Comparison of ENCODE assay signal across 22 cellular contexts in genomic region chr22:39815882-39816395, GRCh38.
DNase-seq lines count a peak whose midpoint lies in the region; ATAC-seq lines count a peak whose summit lies in the region.
"Had no signal": no experiment of that assay in that cellular context is flagged by ENCODE, and none has a peak within 500 bp of the region (broad histone marks: within the 10 kb centered on the region; RNA-seq: fewer than 3 reads in every experiment).

No MANE protein-coding gene starts in this region.

- H3K9me3 ChIP-seq in MG63, result no peaks in the 10 kb centered on the region
- H3K9me3 ChIP-seq: esophagus muscularis mucosa, SK-N-SH, suprapubic skin had no signal

- H3K27me3 ChIP-seq in MG63, result peaks cover 3% of the 10 kb centered on the region; the same call in 1 of the 2 replicates

- H3K36me3 ChIP-seq in MG63, result no peaks in the 10 kb centered on the region
- H3K36me3 ChIP-seq: esophagus muscularis mucosa, suprapubic skin had no signal

- no peak for ATAC-seq in HG03095 (IDR thresholded peaks at IDR 0.05; ENCODE audit: unreplicated experiment)
- ATAC-seq: activated CD4-positive, CD25-positive, alpha-beta regulatory T cell treated with anti-CD3 and anti-CD28 coated beads, Interleukin-2, amount 50 U/mL, for 24 hours; left colon had no signal

- DNase-seq in SIG-M5 treated with dmso at 0.1 percent for 504 hours (lab: John Stamatoyannopoulos, UW; ENCODE audit: unreplicated experiment), result peak; percentile 29
- no peak for DNase-seq in SIG-M5 (lab: John Stamatoyannopoulos, UW)
- DNase-seq in OCI-M1 (lab: John Stamatoyannopoulos, UW), result peak; percentile 58
- DNase-seq in fibroblast of gingiva (ENCODE audit: low read depth), result peak; percentile 42
- DNase-seq in NCI-H2107 treated with DMSO at 0.1 percent for 48 hours (lab: John Stamatoyannopoulos, UW; ENCODE audit: unreplicated experiment), result no peak
- no peak for DNase-seq in activated T-cell treated with anti-CD3 and anti-CD28 coated beads, Interleukin-2, amount 50 U/mL, for 1 hour
- DNase-seq in MG63, result no peak
- DNase-seq: activated CD4-positive, alpha-beta T cell treated with anti-CD3 and anti-CD28 coated beads, Interleukin-2, amount 50 U/mL, for 4 hours; activated naive CD4-positive, alpha-beta T cell treated with anti-CD3 and anti-CD28 coated beads for 36 hours; amniotic stem cell; hypothalamus; IMR-90; left colon; NCI-H146; NCI-H2107; NCI-H748 treated with DMSO at 0.1 percent for 48 hours; SK-N-SH; stimulated activated naive CD4-positive, alpha-beta T cell had no signal

- no peak overlapping the region for H3K4me3 ChIP-seq in MG63
- H3K4me3 ChIP-seq: esophagus muscularis mucosa, suprapubic skin had no signal

Comparison
In these comparisons a context has a peak if more than half of its experiments do, and no peak if none do; other contexts are left out.
1. DNase-seq: peak in SIG-M5 treated with dmso at 0.1 percent for 504 hours (single experiment), OCI-M1 (single experiment) and fibroblast of gingiva (single experiment); none in SIG-M5 (single experiment), NCI-H2107 treated with DMSO at 0.1 percent for 48 hours (single experiment), activated T-cell treated with anti-CD3 and anti-CD28 coated beads, Interleukin-2, amount 50 U/mL, for 1 hour (single experiment) and MG63 (single experiment).